In genomic region chr7:1289681-1290261, GRCh38 we compare ENCODE assay signal across 10 cellular contexts. TPM values are rescaled to one million over a fixed set of nuclear protein-coding genes. Genes with fewer than 3 reads are reported as not detected.
A peak's percentile ranks its signal among the peaks of the same experiment; 100 is the strongest.
DNase-seq lines count a peak whose midpoint lies in the region; ATAC-seq and TF ChIP-seq lines count a peak whose summit lies in the region.
"Had no signal": no experiment of that assay in that cellular context is flagged by ENCODE, and none has a peak within 500 bp of the region (broad histone marks: within the 10 kb centered on the region; RNA-seq: fewer than 3 reads in every experiment).

No MANE protein-coding gene starts in this region.

- H3K27ac Mint-ChIP-seq in CD8-positive, alpha-beta T cell, result no peak overlapping the region
- peak overlapping the region; percentile 33 for H3K27ac Mint-ChIP-seq in neural progenitor cell

- H3K4me1 Mint-ChIP-seq in CD8-positive, alpha-beta T cell (ENCODE audit: low read depth), result peaks cover 6% of the 10 kb centered on the region
- peaks cover 6% of the 10 kb centered on the region for H3K4me1 Mint-ChIP-seq in neural progenitor cell

- ATAC-seq in CD8-positive, alpha-beta T cell, result no peak
- ATAC-seq in PC-3, result peak; percentile 16
- ATAC-seq in HG03469 (IDR thresholded peaks at IDR 0.05; ENCODE audit: unreplicated experiment), result no peak
- ATAC-seq in activated CD4-positive, CD25-positive, alpha-beta regulatory T cell treated with anti-CD3 and anti-CD28 coated beads, Interleukin-2, amount 50 U/mL, for 24 hours, result no peak

- no peak for DNase-seq in CD8-positive, alpha-beta T cell
- DNase-seq in PC-3 (peak; percentile 12), esophagus squamous epithelium (lab: John Stamatoyannopoulos, UW) (no peak), neural progenitor cell (ENCODE audit: low spot score) (peak; percentile 69), NCI-H187 (lab: John Stamatoyannopoulos, UW) (no peak)
- DNase-seq in stimulated activated CD4-positive, alpha-beta T cell treated with anti-CD3 and anti-CD28 coated beads, Interleukin-2, amount 100 ng/mL, for 24 hours, result no peak

- H2AFZ ChIP-seq in PC-3 (ENCODE audit: low read length), result peak overlapping the region; percentile 78
- peak overlapping the region; percentile 92 for H2AFZ ChIP-seq in neural progenitor cell (replicated peaks)

- no peaks in the 10 kb centered on the region for H3F3A ChIP-seq in PC-3 (ENCODE audit: low read length, unreplicated experiment)
- H3F3A ChIP-seq in neural progenitor cell (ENCODE audit: low read depth), result no peaks in the 10 kb centered on the region

- H3K9me3 Mint-ChIP-seq in CD8-positive, alpha-beta T cell, result no peaks in the 10 kb centered on the region
- H3K9me3 Mint-ChIP-seq in neural progenitor cell, result no peaks in the 10 kb centered on the region

- TF ChIP-seq CTCF in CD8-positive, alpha-beta T cell (IDR thresholded peaks at IDR 0.05), result no peak
- TF ChIP-seq CTCF in PC-3 (conservative IDR thresholded peaks at IDR 0.05; ENCODE audit: low read depth, low read length) (no peak), esophagus squamous epithelium (IDR thresholded peaks at IDR 0.05) (no peak), neural progenitor cell (IDR thresholded peaks at IDR 0.05) (no peak)

- H3K79me2 ChIP-seq in PC-3 (ENCODE audit: low read length) (no peaks in the 10 kb centered on the region), neural progenitor cell (ENCODE audit: low read depth) (no peaks in the 10 kb centered on the region)

- H3K4me2 ChIP-seq in PC-3 (ENCODE audit: low read length) (peak overlapping the region; percentile 85), neural progenitor cell (peak overlapping the region; percentile 94)

- 16 to 24% methylated on average over 22 to 26 of the region's 39 CpGs for WGBS in esophagus squamous epithelium, 2 donors

- H3K36me3 ChIP-seq in CD8-positive, alpha-beta T cell (ENCODE audit: insufficient read depth, low read length), result no peaks in the 10 kb centered on the region
- H3K36me3 ChIP-seq in PC-3 (ENCODE audit: low read depth, low read length) (no peaks in the 10 kb centered on the region), esophagus squamous epithelium (no peaks in the 10 kb centered on the region), neural progenitor cell (no peaks in the 10 kb centered on the region)
- H3K36me3 ChIP-seq: left lung had no signal

- intact Hi-C loops in CD8-positive, alpha-beta T cell (cut with DNase I, micrococcal nuclease), result no loop called here
- intact Hi-C loops in PC-3 (cut with micrococcal nuclease) (no loop called here), esophagus squamous epithelium (cut with DNase I) (no loop called here)

- TF ChIP-seq POLR2A in esophagus squamous epithelium (IDR thresholded peaks at IDR 0.05), result no peak

- peaks cover 13% of the 10 kb centered on the region for H3K27me3 Mint-ChIP-seq in CD8-positive, alpha-beta T cell (ENCODE audit: low read depth)
- peaks cover 15% of the 10 kb centered on the region for H3K27me3 Mint-ChIP-seq in neural progenitor cell (ENCODE audit: insufficient read depth, low read depth)

- H3K9ac ChIP-seq in PC-3 (ENCODE audit: low read length), result no peak overlapping the region
- H3K9ac ChIP-seq in neural progenitor cell, result no peak overlapping the region

- POLR2A ChIA-PET in CD8-positive, alpha-beta T cell (lab: Charles Lee), result no interaction called here
- POLR2A ChIA-PET in PC-3 (lab: Charles Lee; ENCODE audit: unreplicated experiment), result no interaction called here

- no peaks in the 10 kb centered on the region for H3K9me2 ChIP-seq in PC-3 (replicated peaks; ENCODE audit: low read length)

- H4K20me1 ChIP-seq in PC-3 (ENCODE audit: low read length) (no peaks in the 10 kb centered on the region), neural progenitor cell (ENCODE audit: low read depth) (no peaks in the 10 kb centered on the region)

- H3K27ac ChIP-seq in CD8-positive, alpha-beta T cell (ENCODE audit: low read depth, low read length), result no peak overlapping the region
- H3K27ac ChIP-seq in PC-3 (ENCODE audit: low read length), result no peak overlapping the region
- H3K27ac ChIP-seq in esophagus squamous epithelium, result no peak overlapping the region
- H3K27ac ChIP-seq in neural progenitor cell, result no peak overlapping the region
- H3K27ac ChIP-seq: left lung, testis had no signal

- peaks cover 4% of the 10 kb centered on the region for H3K4me1 ChIP-seq in CD8-positive, alpha-beta T cell (ENCODE audit: insufficient read depth, low read length)
- H3K4me1 ChIP-seq in PC-3 (ENCODE audit: insufficient read depth, low read length), result 0 out of 2 replicates have a peak, but pooled peaks cover 10% of the 10 kb centered on the region
- peaks cover 12 to 21% (median 15%) of the 10 kb centered on the region in 3 donors for H3K4me1 ChIP-seq in esophagus squamous epithelium
- peaks cover 13% of the 10 kb centered on the region for H3K4me1 ChIP-seq in neural progenitor cell

- CTCF ChIA-PET in CD8-positive, alpha-beta T cell (lab: Charles Lee), result interaction anchor here (0.6 to 1.3 kb wide), 2 partner anchors 128 to 454 kb away, joined by 3 read pairs; no protein-coding TSS in a partner anchor
- CTCF ChIA-PET in PC-3 (lab: Charles Lee), result interaction anchor here (0.6 kb wide), 1 partner anchor 868 kb away, joined by 3 read pairs; no protein-coding TSS in a partner anchor

- peaks cover 3% of the 10 kb centered on the region for H3K27me3 ChIP-seq in CD8-positive, alpha-beta T cell (ENCODE audit: insufficient read depth, low read length)
- H3K27me3 ChIP-seq in PC-3 (ENCODE audit: low read length), result peaks cover 58% of the 10 kb centered on the region
- peaks cover 0 to 96% (median 2%) of the 10 kb centered on the region in 4 donors for H3K27me3 ChIP-seq in esophagus squamous epithelium
- H3K27me3 ChIP-seq in neural progenitor cell, result peaks cover 77% of the 10 kb centered on the region
- H3K27me3 ChIP-seq: testis had no signal

- H3K4me3 Mint-ChIP-seq in CD8-positive, alpha-beta T cell, result peak overlapping the region; percentile 79
- peak overlapping the region; percentile 84 for H3K4me3 Mint-ChIP-seq in neural progenitor cell

- BruUV-seq in PC-3 (replicated peaks; lab: Mats Ljungman, UMichigan), result no TSS peak

- peak overlapping the region; percentile 57 for H3K4me3 ChIP-seq in CD8-positive, alpha-beta T cell (ENCODE audit: low read depth, low read length)
- peak overlapping the region; percentile 63 for H3K4me3 ChIP-seq in PC-3 (ENCODE audit: low read length)
- peak overlapping the region; percentile 2 to 60 (median 36) for H3K4me3 ChIP-seq in esophagus squamous epithelium
- H3K4me3 ChIP-seq in neural progenitor cell, result peak overlapping the region; percentile 53

- no peaks in the 10 kb centered on the region for H3K9me3 ChIP-seq in CD8-positive, alpha-beta T cell (ENCODE audit: low read length)
- H3K9me3 ChIP-seq in PC-3 (ENCODE audit: low read length) (no peaks in the 10 kb centered on the region), esophagus squamous epithelium (no peaks in the 10 kb centered on the region), neural progenitor cell (ENCODE audit: low read depth) (no peaks in the 10 kb centered on the region)
- H3K9me3 ChIP-seq: left lung, testis had no signal

- H3K36me3 Mint-ChIP-seq in CD8-positive, alpha-beta T cell, result no peaks in the 10 kb centered on the region
- H3K36me3 Mint-ChIP-seq in neural progenitor cell, result no peaks in the 10 kb centered on the region

RNA-seq across cellular contexts. Expression of gene UNCX, which starts 57.1 kb away (rescaled TPM):
- not detected for total RNA-seq in CD8-positive, alpha-beta T cell
- total RNA-seq in PC-3 (2014; rRNA removed) (not detected in 2 replicates), esophagus squamous epithelium (not detected), neural progenitor cell (ENCODE audit: low replicate concordance) (not detected in 2 replicates)
- total RNA-seq: left lung had no signal

Comparison
In these comparisons a context has a peak if more than half of its experiments do, and no peak if none do; other contexts are left out.
1. DNase-seq: peak in PC-3 (single experiment) and neural progenitor cell (single experiment); none in CD8-positive, alpha-beta T cell (0 of 7), esophagus squamous epithelium (single experiment), stimulated activated CD4-positive, alpha-beta T cell treated with anti-CD3 and anti-CD28 coated beads, Interleukin-2, amount 100 ng/mL, for 24 hours (0 of 2) and NCI-H187 (0 of 2).
2. Peak in every context shown above with its lines, with median percentiles within 50 percentile points of each other: H3K4me3 ChIP-seq.